ENCODE assay signal across 1 cellular context in genomic region chr4:184364100-184364921, GRCh38.
A peak's percentile ranks its signal among the peaks of the same experiment; 100 is the strongest.
TF ChIP-seq lines count a peak whose summit lies in the region.

No MANE protein-coding gene starts in this region.

TF ChIP-seq in HepG2, 621 proteins besides CTCF, POLR2A, EP300 and RAD21 (continued from another document and continues in another):
- TF ChIP-seq, protein P1, sequence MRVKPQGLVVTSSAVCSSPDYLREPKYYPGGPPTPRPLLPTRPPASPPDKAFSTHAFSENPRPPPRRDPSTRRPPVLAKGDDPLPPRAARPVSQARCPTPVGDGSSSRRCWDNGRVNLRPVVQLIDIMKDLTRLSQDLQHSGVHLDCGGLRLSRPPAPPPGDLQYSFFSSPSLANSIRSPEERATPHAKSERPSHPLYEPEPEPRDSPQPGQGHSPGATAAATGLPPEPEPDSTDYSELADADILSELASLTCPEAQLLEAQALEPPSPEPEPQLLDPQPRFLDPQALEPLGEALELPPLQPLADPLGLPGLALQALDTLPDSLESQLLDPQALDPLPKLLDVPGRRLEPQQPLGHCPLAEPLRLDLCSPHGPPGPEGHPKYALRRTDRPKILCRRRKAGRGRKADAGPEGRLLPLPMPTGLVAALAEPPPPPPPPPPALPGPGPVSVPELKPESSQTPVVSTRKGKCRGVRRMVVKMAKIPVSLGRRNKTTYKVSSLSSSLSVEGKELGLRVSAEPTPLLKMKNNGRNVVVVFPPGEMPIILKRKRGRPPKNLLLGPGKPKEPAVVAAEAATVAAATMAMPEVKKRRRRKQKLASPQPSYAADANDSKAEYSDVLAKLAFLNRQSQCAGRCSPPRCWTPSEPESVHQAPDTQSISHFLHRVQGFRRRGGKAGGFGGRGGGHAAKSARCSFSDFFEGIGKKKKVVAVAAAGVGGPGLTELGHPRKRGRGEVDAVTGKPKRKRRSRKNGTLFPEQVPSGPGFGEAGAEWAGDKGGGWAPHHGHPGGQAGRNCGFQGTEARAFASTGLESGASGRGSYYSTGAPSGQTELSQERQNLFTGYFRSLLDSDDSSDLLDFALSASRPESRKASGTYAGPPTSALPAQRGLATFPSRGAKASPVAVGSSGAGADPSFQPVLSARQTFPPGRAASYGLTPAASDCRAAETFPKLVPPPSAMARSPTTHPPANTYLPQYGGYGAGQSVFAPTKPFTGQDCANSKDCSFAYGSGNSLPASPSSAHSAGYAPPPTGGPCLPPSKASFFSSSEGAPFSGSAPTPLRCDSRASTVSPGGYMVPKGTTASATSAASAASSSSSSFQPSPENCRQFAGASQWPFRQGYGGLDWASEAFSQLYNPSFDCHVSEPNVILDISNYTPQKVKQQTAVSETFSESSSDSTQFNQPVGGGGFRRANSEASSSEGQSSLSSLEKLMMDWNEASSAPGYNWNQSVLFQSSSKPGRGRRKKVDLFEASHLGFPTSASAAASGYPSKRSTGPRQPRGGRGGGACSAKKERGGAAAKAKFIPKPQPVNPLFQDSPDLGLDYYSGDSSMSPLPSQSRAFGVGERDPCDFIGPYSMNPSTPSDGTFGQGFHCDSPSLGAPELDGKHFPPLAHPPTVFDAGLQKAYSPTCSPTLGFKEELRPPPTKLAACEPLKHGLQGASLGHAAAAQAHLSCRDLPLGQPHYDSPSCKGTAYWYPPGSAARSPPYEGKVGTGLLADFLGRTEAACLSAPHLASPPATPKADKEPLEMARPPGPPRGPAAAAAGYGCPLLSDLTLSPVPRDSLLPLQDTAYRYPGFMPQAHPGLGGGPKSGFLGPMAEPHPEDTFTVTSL (CRISPR knock-in tag; IDR thresholded peaks at IDR 0.05; ENCODE audit: borderline replicate concordance): peak; percentile 91
- TF ChIP-seq KLF13 (CRISPR knock-in tag; IDR thresholded peaks at IDR 0.05): no peak
- 0 out of 2 replicates have a peak, but pooled peaks have one; percentile 28 for TF ChIP-seq CAMTA2 (CRISPR knock-in tag; IDR thresholded peaks at IDR 0.05; ENCODE audit: borderline replicate concordance)
- TF ChIP-seq, protein P2, sequence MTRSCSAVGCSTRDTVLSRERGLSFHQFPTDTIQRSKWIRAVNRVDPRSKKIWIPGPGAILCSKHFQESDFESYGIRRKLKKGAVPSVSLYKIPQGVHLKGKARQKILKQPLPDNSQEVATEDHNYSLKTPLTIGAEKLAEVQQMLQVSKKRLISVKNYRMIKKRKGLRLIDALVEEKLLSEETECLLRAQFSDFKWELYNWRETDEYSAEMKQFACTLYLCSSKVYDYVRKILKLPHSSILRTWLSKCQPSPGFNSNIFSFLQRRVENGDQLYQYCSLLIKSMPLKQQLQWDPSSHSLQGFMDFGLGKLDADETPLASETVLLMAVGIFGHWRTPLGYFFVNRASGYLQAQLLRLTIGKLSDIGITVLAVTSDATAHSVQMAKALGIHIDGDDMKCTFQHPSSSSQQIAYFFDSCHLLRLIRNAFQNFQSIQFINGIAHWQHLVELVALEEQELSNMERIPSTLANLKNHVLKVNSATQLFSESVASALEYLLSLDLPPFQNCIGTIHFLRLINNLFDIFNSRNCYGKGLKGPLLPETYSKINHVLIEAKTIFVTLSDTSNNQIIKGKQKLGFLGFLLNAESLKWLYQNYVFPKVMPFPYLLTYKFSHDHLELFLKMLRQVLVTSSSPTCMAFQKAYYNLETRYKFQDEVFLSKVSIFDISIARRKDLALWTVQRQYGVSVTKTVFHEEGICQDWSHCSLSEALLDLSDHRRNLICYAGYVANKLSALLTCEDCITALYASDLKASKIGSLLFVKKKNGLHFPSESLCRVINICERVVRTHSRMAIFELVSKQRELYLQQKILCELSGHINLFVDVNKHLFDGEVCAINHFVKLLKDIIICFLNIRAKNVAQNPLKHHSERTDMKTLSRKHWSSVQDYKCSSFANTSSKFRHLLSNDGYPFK (CRISPR knock-in tag; IDR thresholded peaks at IDR 0.05; ENCODE audit: borderline replicate concordance): peak; percentile 21; the same call in 1 of the 2 replicates
- peak; percentile 63; the same call in 1 of the 2 replicates for TF ChIP-seq ZMAT3 (CRISPR knock-in tag; conservative IDR thresholded peaks at IDR 0.05)
- peak; percentile 89 for TF ChIP-seq ZBTB20 (CRISPR knock-in tag; IDR thresholded peaks at IDR 0.05; ENCODE audit: borderline replicate concordance, low read depth)
- peak; percentile 55; the same call in 1 of the 2 replicates for TF ChIP-seq HOXA5 (CRISPR knock-in tag; IDR thresholded peaks at IDR 0.05)
- 0 out of 2 replicates have a peak, but pooled peaks have one; percentile 62 for TF ChIP-seq ZNF879 (CRISPR knock-in tag; IDR thresholded peaks at IDR 0.05)
- no peak for TF ChIP-seq ZNF570 (CRISPR knock-in tag; IDR thresholded peaks at IDR 0.05; ENCODE audit: borderline replicate concordance)
- no peak for TF ChIP-seq ZNF792 (CRISPR knock-in tag; IDR thresholded peaks at IDR 0.05)
- TF ChIP-seq, protein P3, sequence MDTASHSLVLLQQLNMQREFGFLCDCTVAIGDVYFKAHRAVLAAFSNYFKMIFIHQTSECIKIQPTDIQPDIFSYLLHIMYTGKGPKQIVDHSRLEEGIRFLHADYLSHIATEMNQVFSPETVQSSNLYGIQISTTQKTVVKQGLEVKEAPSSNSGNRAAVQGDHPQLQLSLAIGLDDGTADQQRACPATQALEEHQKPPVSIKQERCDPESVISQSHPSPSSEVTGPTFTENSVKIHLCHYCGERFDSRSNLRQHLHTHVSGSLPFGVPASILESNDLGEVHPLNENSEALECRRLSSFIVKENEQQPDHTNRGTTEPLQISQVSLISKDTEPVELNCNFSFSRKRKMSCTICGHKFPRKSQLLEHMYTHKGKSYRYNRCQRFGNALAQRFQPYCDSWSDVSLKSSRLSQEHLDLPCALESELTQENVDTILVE (CRISPR knock-in tag; IDR thresholded peaks at IDR 0.05): peak; percentile 82
- TF ChIP-seq, protein P4, sequence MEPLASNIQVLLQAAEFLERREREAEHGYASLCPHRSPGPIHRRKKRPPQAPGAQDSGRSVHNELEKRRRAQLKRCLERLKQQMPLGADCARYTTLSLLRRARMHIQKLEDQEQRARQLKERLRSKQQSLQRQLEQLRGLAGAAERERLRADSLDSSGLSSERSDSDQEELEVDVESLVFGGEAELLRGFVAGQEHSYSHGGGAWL (CRISPR knock-in tag; IDR thresholded peaks at IDR 0.05): no peak
- TF ChIP-seq ZBTB43 (CRISPR knock-in tag; conservative IDR thresholded peaks at IDR 0.05): peak; percentile 63; the same call in 1 of the 2 replicates
- TF ChIP-seq GMEB2 (CRISPR knock-in tag; IDR thresholded peaks at IDR 0.05; ENCODE audit: low read depth): peak; percentile 35; the same call in 1 of the 2 replicates
- no peak for TF ChIP-seq ZBTB21 (CRISPR knock-in tag; IDR thresholded peaks at IDR 0.05)
- TF ChIP-seq MAZ (IDR thresholded peaks at IDR 0.05; ENCODE audit: borderline replicate concordance, low read depth, low read length): no peak
- TF ChIP-seq MAZ (CRISPR knock-in tag; IDR thresholded peaks at IDR 0.05; ENCODE audit: low read depth): peak; percentile 30
- no peak for TF ChIP-seq PCBP1 (IDR thresholded peaks at IDR 0.05; ENCODE audit: borderline replicate concordance, low read depth, low read length)
- TF ChIP-seq BORCS8-MEF2B (CRISPR knock-in tag; IDR thresholded peaks at IDR 0.05): 0 out of 2 replicates have a peak, but pooled peaks have one; percentile 7
- no peak for TF ChIP-seq ATAD3A (CRISPR knock-in tag; IDR thresholded peaks at IDR 0.05)
- no peak for TF ChIP-seq ZNF3 (CRISPR knock-in tag; IDR thresholded peaks at IDR 0.05)
- TF ChIP-seq KDM6A (CRISPR knock-in tag; IDR thresholded peaks at IDR 0.05; ENCODE audit: low read depth): peak; percentile 79; the same call in 1 of the 2 replicates
- peak; percentile 57 for TF ChIP-seq ESRRA (CRISPR knock-in tag; IDR thresholded peaks at IDR 0.05; ENCODE audit: low read depth)
- TF ChIP-seq ZBTB8A (CRISPR knock-in tag; IDR thresholded peaks at IDR 0.05; ENCODE audit: borderline replicate concordance, low read depth): peak; percentile 33; the same call in 1 of the 2 replicates
- peak; percentile 96 for TF ChIP-seq ZMYM4 (CRISPR knock-in tag; IDR thresholded peaks at IDR 0.05)
- no peak for TF ChIP-seq ETV6 (CRISPR knock-in tag; conservative IDR thresholded peaks at IDR 0.05)
- peak; percentile 86 for TF ChIP-seq ARNTL (CRISPR knock-in tag; IDR thresholded peaks at IDR 0.05)
- peak; percentile 33; the same call in 1 of the 2 replicates for TF ChIP-seq ZMYM3 (CRISPR knock-in tag; IDR thresholded peaks at IDR 0.05)
- no peak for TF ChIP-seq PCBP2 (optimal IDR thresholded peaks at IDR 0.05; ENCODE audit: low read depth, low read length, poor library complexity, severe bottlenecking)
- no peak for TF ChIP-seq THYN1 (CRISPR knock-in tag; IDR thresholded peaks at IDR 0.05; ENCODE audit: borderline replicate concordance, low read depth)
- TF ChIP-seq ZBTB33 (CRISPR knock-in tag; IDR thresholded peaks at IDR 0.05): peak; percentile 7
- peak; percentile 94 for TF ChIP-seq ZNF609 (CRISPR knock-in tag; IDR thresholded peaks at IDR 0.05; ENCODE audit: borderline replicate concordance)
- no peak for TF ChIP-seq PLSCR1 (CRISPR knock-in tag; IDR thresholded peaks at IDR 0.05; ENCODE audit: borderline replicate concordance)
- no peak for TF ChIP-seq ZNF841 (CRISPR knock-in tag; IDR thresholded peaks at IDR 0.05; ENCODE audit: borderline replicate concordance)
- peak; percentile 94 for TF ChIP-seq MLX (CRISPR knock-in tag; IDR thresholded peaks at IDR 0.05)
- TF ChIP-seq ZNF775 (CRISPR knock-in tag; IDR thresholded peaks at IDR 0.05; ENCODE audit: borderline replicate concordance): peak; percentile 27; the same call in 1 of the 2 replicates
- no peak for TF ChIP-seq ZNF564 (CRISPR knock-in tag; IDR thresholded peaks at IDR 0.05)
